ENCODE assay signal across 27 cellular contexts in genomic region chr14:92341791-92342190, GRCh38. TPM values are rescaled to one million over a fixed set of nuclear protein-coding genes. Genes with fewer than 3 reads are reported as not detected.
DNase-seq lines count a peak whose midpoint lies in the region; ATAC-seq, FAIRE-seq and TF ChIP-seq lines count a peak whose summit lies in the region.
"Had no signal": no experiment of that assay in that cellular context is flagged by ENCODE, and none has a peak within 500 bp of the region (broad histone marks: within the 10 kb centered on the region; RNA-seq: fewer than 3 reads in every experiment).

No MANE protein-coding gene starts in this region.

- no peaks in the 10 kb centered on the region for H3K4me1 ChIP-seq in GM12878 (ENCODE audit: control insufficient read depth, insufficient read depth, low read length)
- H3K4me1 ChIP-seq: esophagus muscularis mucosa, gastroesophageal sphincter, lower lobe of right lung, SJSA1, stomach, transverse colon had no signal

- in situ Hi-C loops in GM12878 (cut with MboI), result no loop called here

- H4K20me1 ChIP-seq in GM12878 (ENCODE audit: control insufficient read depth, insufficient read depth), result no peaks in the 10 kb centered on the region

- DNase-seq in activated T-cell treated with anti-CD3 and anti-CD28 coated beads for 24 hours (ENCODE audit: low read depth) (peak; percentile 46), activated T-cell treated with anti-CD3 and anti-CD28 coated beads for 4 hours (no peak), GM12878 (ENCODE audit: low read depth, low spot score) (no peak), WERI-Rb-1 (no peak), NCI-H2196 treated with DMSO at 0.1 percent for 48 hours (lab: John Stamatoyannopoulos, UW; ENCODE audit: unreplicated experiment) (no peak), mucosa of gallbladder (ENCODE audit: low spot score) (no peak)
- peak; percentile 64 for DNase-seq in activated CD8-positive, alpha-beta memory T cell treated with anti-CD3 and anti-CD28 coated beads, Interleukin-2, amount 50 U/mL, for 48 hours
- DNase-seq in stimulated activated effector memory CD8-positive, alpha-beta T cell treated with anti-CD3 and anti-CD28 coated beads, Interleukin-12 subunit alpha, Interleukin-12 subunit beta, amount 100 ng/mL, for 72 hours (ENCODE audit: low spot score in 2 of 2), result peak; percentile 18 to 60
- DNase-seq: activated CD4-positive, CD25-positive, alpha-beta regulatory T cell; activated gamma-delta T cell treated with Interleukin-2 at 50 U/mL for 16 hours; effector memory CD8-positive, alpha-beta T cell; kidney; lower lobe of right lung; NCI-H2081 treated with DMSO at 0.1 percent for 48 hours; NCI-H446 treated with DMSO at 0.1 percent for 48 hours; stomach; transverse colon had no signal

- H3K4me1 Mint-ChIP-seq in stimulated activated effector memory CD8-positive, alpha-beta T cell treated with anti-CD3 and anti-CD28 coated beads, Interleukin-12 subunit alpha, Interleukin-12 subunit beta, amount 100 ng/mL, for 72 hours, result peaks cover 43% of the 10 kb centered on the region

- peak overlapping the region; percentile 68 for H3K4me3 Mint-ChIP-seq in stimulated activated effector memory CD8-positive, alpha-beta T cell treated with anti-CD3 and anti-CD28 coated beads, Interleukin-12 subunit alpha, Interleukin-12 subunit beta, amount 100 ng/mL, for 72 hours
- H3K4me3 Mint-ChIP-seq: CD14-positive monocyte; effector memory CD8-positive, alpha-beta T cell had no signal

- BruUV-seq in GM12878 (replicated peaks; lab: Mats Ljungman, UMichigan), result no TSS peak

- RAD21 ChIA-PET in GM12878 (lab: Charles Lee; ENCODE audit: unreplicated experiment), result interaction anchor here (1.6 kb wide), 1 partner anchor 10 kb away, joined by 10 read pairs; no protein-coding TSS in a partner anchor

- POLR2A ChIA-PET in GM12878 (lab: Charles Lee), result interaction anchor here (0.6 kb wide), 1 partner anchor 236 kb away, joined by 3 read pairs; no protein-coding TSS in a partner anchor

- H3K27me3 ChIP-seq in GM12878 (replicated peaks in 1 of 2; ENCODE audit: control insufficient read depth in 2 of 2, insufficient read depth in 2 of 2, low read length in 1 of 2) (peaks cover 2 to 3% of the 10 kb centered on the region in 2 experiments; a peak in 2 of 4 replicates), WERI-Rb-1 (ENCODE audit: insufficient read depth, low read depth, severe bottlenecking) (no peaks in the 10 kb centered on the region)

- 2% methylated on average over 6 of the region's 6 CpGs for WGBS in GM12878 (ENCODE audit: insufficient coverage, insufficient replicate concordance, low lambda C conversion rate, missing lambda C conversion rate)

- peaks cover 3% of the 10 kb centered on the region for H3K9me3 Mint-ChIP-seq in stimulated activated effector memory CD8-positive, alpha-beta T cell treated with anti-CD3 and anti-CD28 coated beads, Interleukin-12 subunit alpha, Interleukin-12 subunit beta, amount 100 ng/mL, for 72 hours

- TF ChIP-seq CTCF in GM12878 (IDR thresholded peaks at IDR 0.05 in 2 of 3, conservative IDR thresholded peaks at IDR 0.05 in 1 of 3; ENCODE audit: control insufficient read depth in 2 of 3, extremely low read depth in 1 of 3, insufficient read depth in 1 of 3, low read depth in 3 of 3, low read length in 3 of 3) (no peak), WERI-Rb-1 (IDR thresholded peaks at IDR 0.05; ENCODE audit: low read depth, low read length) (no peak)

- ATAC-seq in GM12878, result peak; percentile 43
- peak; percentile 87 for ATAC-seq in stimulated activated effector memory CD8-positive, alpha-beta T cell treated with anti-CD3 and anti-CD28 coated beads, Interleukin-12 subunit alpha, Interleukin-12 subunit beta, amount 100 ng/mL, for 72 hours
- ATAC-seq: effector memory CD8-positive, alpha-beta T cell; gastroesophageal sphincter; HepG2; Panc1 had no signal

- SMC1A ChIA-PET in GM12878 (lab: Charles Lee; ENCODE audit: uncharacterized antibody, unreplicated experiment), result interaction anchor here (0.8 to 1.9 kb wide), 4 partner anchors 10 to 207 kb away, joined by 3 to 9 read pairs (median 3); no protein-coding TSS in a partner anchor

- H3K9ac ChIP-seq in GM12878 (ENCODE audit: control insufficient read depth, insufficient read depth, low read length), result no peak overlapping the region

- TF ChIP-seq RAD21 in GM12878 (IDR thresholded peaks at IDR 0.05; ENCODE audit: insufficient read depth, low read depth, low read length), result no peak

- intact Hi-C loops in GM12878 (cut with micrococcal nuclease; ENCODE audit: unreplicated experiment), result no loop called here

- H3K27ac ChIP-seq in GM12878 (ENCODE audit: control insufficient read depth, insufficient read depth) (no peak overlapping the region), WERI-Rb-1 (no peak overlapping the region)
- H3K27ac ChIP-seq: esophagus muscularis mucosa, gastroesophageal sphincter, lower lobe of right lung, SJSA1, skin epidermis, stomach, transverse colon had no signal

- no peak for TF ChIP-seq EP300 in GM12878 (IDR thresholded peaks at IDR 0.05; ENCODE audit: borderline replicate concordance in 1 of 2, control insufficient read depth in 1 of 2, low read depth in 2 of 2, low read length in 2 of 2)

- H3K36me3 ChIP-seq in GM12878 (ENCODE audit: control insufficient read depth in 2 of 2, insufficient read depth in 2 of 2, low read length in 1 of 2) (no peaks in the 10 kb centered on the region), WERI-Rb-1 (no peaks in the 10 kb centered on the region)
- H3K36me3 ChIP-seq: esophagus muscularis mucosa, gastroesophageal sphincter, lower lobe of right lung, SJSA1, stomach, transverse colon had no signal

- H3K9me3 ChIP-seq in GM12878 (replicated peaks; ENCODE audit: control insufficient read depth, insufficient read depth, low read length) (no peaks in the 10 kb centered on the region; the same call in 2 of the 3 replicates), WERI-Rb-1 (ENCODE audit: severe bottlenecking) (peaks cover 3% of the 10 kb centered on the region)
- H3K9me3 ChIP-seq: esophagus muscularis mucosa, gastroesophageal sphincter, lower lobe of right lung, SJSA1, stomach, transverse colon had no signal

- H3K4me3 ChIP-seq in GM12878 (no peak overlapping the region), WERI-Rb-1 (ENCODE audit: low read depth, low read length) (no peak overlapping the region)
- H3K4me3 ChIP-seq: esophagus muscularis mucosa, gastroesophageal sphincter, lower lobe of right lung, SJSA1, skin epidermis, stomach, transverse colon had no signal

- no peak overlapping the region for H2AFZ ChIP-seq in GM12878 (ENCODE audit: control insufficient read depth, low read depth, low read length)

- no peak overlapping the region for H3K27ac Mint-ChIP-seq in stimulated activated effector memory CD8-positive, alpha-beta T cell treated with anti-CD3 and anti-CD28 coated beads, Interleukin-12 subunit alpha, Interleukin-12 subunit beta, amount 100 ng/mL, for 72 hours
- H3K27ac Mint-ChIP-seq: CD14-positive monocyte; effector memory CD8-positive, alpha-beta T cell had no signal

- no peaks in the 10 kb centered on the region for H3K79me2 ChIP-seq in GM12878 (ENCODE audit: control insufficient read depth, insufficient read depth, low read length)

- no peak for FAIRE-seq in GM12878 (lab: Jason Lieb, UNC)
- FAIRE-seq: D721Med, HepG2, kidney had no signal

- CTCF ChIA-PET in GM12878 (lab: Yijun Ruan, JAX), result interaction anchor here (0.6 to 1.3 kb wide), 5 partner anchors 12 to 307 kb away, joined by 3 to 4 read pairs (median 3); no protein-coding TSS in a partner anchor

- H3K36me3 Mint-ChIP-seq in stimulated activated effector memory CD8-positive, alpha-beta T cell treated with anti-CD3 and anti-CD28 coated beads, Interleukin-12 subunit alpha, Interleukin-12 subunit beta, amount 100 ng/mL, for 72 hours, result no peaks in the 10 kb centered on the region

- TF ChIP-seq POLR2A in GM12878 (IDR thresholded peaks at IDR 0.05; ENCODE audit: low read depth, low read length), result no peak

- H3K4me2 ChIP-seq in GM12878 (ENCODE audit: control insufficient read depth, insufficient read depth), result no peak overlapping the region

TF ChIP-seq in GM12878, 131 proteins besides CTCF, POLR2A, EP300 and RAD21 (continues in another document):
- TF ChIP-seq PBX3 (IDR thresholded peaks at IDR 0.05; ENCODE audit: insufficient replicate concordance, low read depth, low read length), result no peak
- no peak for TF ChIP-seq SREBF1 (IDR thresholded peaks at IDR 0.05; ENCODE audit: low read length)
- TF ChIP-seq MTA3 (IDR thresholded peaks at IDR 0.05; ENCODE audit: borderline replicate concordance, low read length), result peak; percentile 50; the same call in 1 of the 2 replicates
- no peak; the same call in 1 of the 2 replicates for TF ChIP-seq NR2F1 (conservative IDR thresholded peaks at IDR 0.05)
- TF ChIP-seq MYC (IDR thresholded peaks at IDR 0.05; ENCODE audit: insufficient read depth, insufficient read length, insufficient replicate concordance, low read length, severe bottlenecking), result no peak
- no peak for TF ChIP-seq MYB (IDR thresholded peaks at IDR 0.05; ENCODE audit: borderline replicate concordance, low read depth, low read length)

RNA-seq across cellular contexts. Expression of gene SLC24A4, which starts 18.8 kb away (rescaled TPM):
- total RNA-seq in GM12878 (2013; cell fraction: nucleolus; rRNA removed), result 3.3 and 3.5 TPM in 2 replicates
- under 0.01 TPM in 1 of 2 replicates, not detected in the other for total RNA-seq in GM12878 (2014; rRNA removed)
- total RNA-seq in GM12878 (2014; rRNA removed; fragmentation: Illumina TruSeq; extraction: Trizol), result 0.04 TPM in 1 of 2 replicates, not detected in the other
- total RNA-seq in GM12878 (2021), result not detected in 2 replicates
- not detected for polyA plus RNA-seq in GM12878 (2011; ENCODE audit: low read depth)
- 0.22 and 0.46 TPM in 2 replicates for polyA plus RNA-seq in GM12878 (2011; rRNA removed)
- polyA plus RNA-seq in GM12878 (2011; cell fraction: cytosol; rRNA removed), result 0.28 and 0.31 TPM in 2 replicates
- 1.6 TPM in 2 replicates for polyA plus RNA-seq in GM12878 (2011; cell fraction: nucleus; rRNA removed)
- polyA plus RNA-seq in GM12878 (2012), result 0.28 TPM in 1 of 2 replicates, not detected in the other
- under 0.01 TPM in 1 of 2 replicates, not detected in the other for polyA plus RNA-seq in GM12878 (2014; fragmentation: Illumina TruSeq; extraction: Trizol)
- not detected for polyA plus RNA-seq in GM12878 (2014; fragmentation: Nextera tagmentation; extraction: Ambion mirVana)
- polyA plus RNA-seq in GM12878 (2014; rRNA removed), result 0.09 TPM in 1 of 2 replicates, not detected in the other
- not detected for polyA plus RNA-seq in GM12878 (2016; fragmentation: Nextera tagmentation; extraction: Ambion mirVana)
- 0.36 TPM in 1 of 2 replicates, not detected in the other for polyA minus RNA-seq in GM12878 (2011; rRNA and poly(A)+ RNA removed)
- not detected in 2 replicates for polyA minus RNA-seq in GM12878 (2011; cell fraction: cytosol; rRNA and poly(A)+ RNA removed)
- polyA minus RNA-seq in GM12878 (2011; cell fraction: nucleus; rRNA and poly(A)+ RNA removed), result 0.36 and 0.38 TPM in 2 replicates
- total RNA-seq in mucosa of gallbladder, result 1.8 TPM
- total RNA-seq: HepG2; T-helper 2 cell treated with Interferon-gamma antibody and Interleukin-4, amounts not matched to agents 100 ng/mL and 5 ng/mL, for 36 hours had no signal
- polyA plus RNA-seq: AG04450, HepG2 had no signal

Comparison
In these comparisons a context has a peak if more than half of its experiments do, and no peak if none do; other contexts are left out.
1. DNase-seq: peak in activated T-cell treated with anti-CD3 and anti-CD28 coated beads for 24 hours (single experiment), activated CD8-positive, alpha-beta memory T cell treated with anti-CD3 and anti-CD28 coated beads, Interleukin-2, amount 50 U/mL, for 48 hours (single experiment) and stimulated activated effector memory CD8-positive, alpha-beta T cell treated with anti-CD3 and anti-CD28 coated beads, Interleukin-12 subunit alpha, Interleukin-12 subunit beta, amount 100 ng/mL, for 72 hours (2 of 2); none in activated T-cell treated with anti-CD3 and anti-CD28 coated beads for 4 hours (single experiment), GM12878 (single experiment), WERI-Rb-1 (single experiment), NCI-H2196 treated with DMSO at 0.1 percent for 48 hours (single experiment) and mucosa of gallbladder (single experiment).